ENCODE assay signal across 1 cellular context in the genomic region with DNA sequence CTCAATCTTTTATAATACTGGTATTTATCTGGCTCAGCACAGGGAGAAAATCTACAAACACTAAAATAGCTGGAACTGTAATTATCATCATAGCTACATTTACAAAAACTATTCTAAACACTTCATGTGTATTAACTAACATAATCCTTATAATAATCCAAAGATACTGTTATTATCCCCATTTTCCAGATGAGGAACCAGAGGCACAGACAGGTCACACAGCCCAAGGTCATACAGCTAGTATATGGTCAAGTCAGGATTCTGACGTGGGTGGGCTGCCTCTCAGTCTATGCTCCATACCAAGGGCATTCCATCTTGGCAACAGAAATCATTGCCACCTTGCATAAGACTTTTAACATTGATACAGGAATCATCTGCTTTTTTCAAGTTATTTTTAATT.
TF ChIP-seq lines count a peak whose summit lies in the region.

No MANE protein-coding gene starts in this region.

TF ChIP-seq in HepG2, 621 proteins besides CTCF, POLR2A, EP300 and RAD21:
- TF ChIP-seq SIN3B (IDR thresholded peaks at IDR 0.05; ENCODE audit: low read length) (no peak), ZNF629 (CRISPR knock-in tag; conservative IDR thresholded peaks at IDR 0.05) (peak; percentile 89), ZHX1 (CRISPR knock-in tag; IDR thresholded peaks at IDR 0.05; ENCODE audit: low read depth) (no peak), ESRRA (CRISPR knock-in tag; IDR thresholded peaks at IDR 0.05; ENCODE audit: low read depth) (0 out of 2 replicates have a peak, but pooled peaks have one; percentile 31), NFIC (IDR thresholded peaks at IDR 0.05; ENCODE audit: low read length) (no peak), DNMT1 (CRISPR knock-in tag; IDR thresholded peaks at IDR 0.05) (no peak)
TF ChIP-seq in HepG2: peak in this region for 2.
